Comparison of ENCODE assay signal across 1 cellular context in genomic region chr12:30180602-30181001, GRCh38.
TF ChIP-seq lines count a peak whose summit lies in the region.

No MANE protein-coding gene starts in this region.

TF ChIP-seq in GM12878, 131 proteins besides CTCF, POLR2A, EP300 and RAD21 (continued from another document):
- TF ChIP-seq ZBTB4 (CRISPR knock-in tag; IDR thresholded peaks at IDR 0.05) (no peak), NFXL1 (IDR thresholded peaks at IDR 0.05; ENCODE audit: borderline replicate concordance) (no peak), USF2 (IDR thresholded peaks at IDR 0.05; ENCODE audit: borderline replicate concordance, low read depth, low read length) (no peak), HDAC6 (IDR thresholded peaks at IDR 0.05; ENCODE audit: unreplicated experiment) (no peak), SREBF1 (IDR thresholded peaks at IDR 0.05; ENCODE audit: low read length) (no peak), RB1 (IDR thresholded peaks at IDR 0.05; ENCODE audit: borderline replicate concordance) (no peak), HCFC1 (IDR thresholded peaks at IDR 0.05; ENCODE audit: low read length) (no peak), EZH2 (IDR thresholded peaks at IDR 0.05; ENCODE audit: borderline replicate concordance, control insufficient read depth, low read depth, low read length) (no peak), SUZ12 (IDR thresholded peaks at IDR 0.05; ENCODE audit: unreplicated experiment) (no peak), BMI1 (IDR thresholded peaks at IDR 0.05; ENCODE audit: borderline replicate concordance) (no peak), HDAC2 (IDR thresholded peaks at IDR 0.05) (no peak), PBX3 (IDR thresholded peaks at IDR 0.05; ENCODE audit: insufficient replicate concordance, low read depth, low read length) (peak; percentile 36), JUNB (IDR thresholded peaks at IDR 0.05) (no peak), NR2F1 (conservative IDR thresholded peaks at IDR 0.05) (no peak), TCF7 (IDR thresholded peaks at IDR 0.05; ENCODE audit: borderline replicate concordance) (no peak), ATF7 (IDR thresholded peaks at IDR 0.05; ENCODE audit: low read depth) (peak; percentile 33; the same call in 1 of the 2 replicates), MTA2 (IDR thresholded peaks at IDR 0.05; ENCODE audit: low read depth) (no peak), CREM (IDR thresholded peaks at IDR 0.05; ENCODE audit: low read depth) (no peak)
- TF ChIP-seq, protein P1, sequence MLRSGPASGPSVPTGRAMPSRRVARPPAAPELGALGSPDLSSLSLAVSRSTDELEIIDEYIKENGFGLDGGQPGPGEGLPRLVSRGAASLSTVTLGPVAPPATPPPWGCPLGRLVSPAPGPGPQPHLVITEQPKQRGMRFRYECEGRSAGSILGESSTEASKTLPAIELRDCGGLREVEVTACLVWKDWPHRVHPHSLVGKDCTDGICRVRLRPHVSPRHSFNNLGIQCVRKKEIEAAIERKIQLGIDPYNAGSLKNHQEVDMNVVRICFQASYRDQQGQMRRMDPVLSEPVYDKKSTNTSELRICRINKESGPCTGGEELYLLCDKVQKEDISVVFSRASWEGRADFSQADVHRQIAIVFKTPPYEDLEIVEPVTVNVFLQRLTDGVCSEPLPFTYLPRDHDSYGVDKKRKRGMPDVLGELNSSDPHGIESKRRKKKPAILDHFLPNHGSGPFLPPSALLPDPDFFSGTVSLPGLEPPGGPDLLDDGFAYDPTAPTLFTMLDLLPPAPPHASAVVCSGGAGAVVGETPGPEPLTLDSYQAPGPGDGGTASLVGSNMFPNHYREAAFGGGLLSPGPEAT (IDR thresholded peaks at IDR 0.05; ENCODE audit: low read depth) = no peak
- TF ChIP-seq, protein P2, sequence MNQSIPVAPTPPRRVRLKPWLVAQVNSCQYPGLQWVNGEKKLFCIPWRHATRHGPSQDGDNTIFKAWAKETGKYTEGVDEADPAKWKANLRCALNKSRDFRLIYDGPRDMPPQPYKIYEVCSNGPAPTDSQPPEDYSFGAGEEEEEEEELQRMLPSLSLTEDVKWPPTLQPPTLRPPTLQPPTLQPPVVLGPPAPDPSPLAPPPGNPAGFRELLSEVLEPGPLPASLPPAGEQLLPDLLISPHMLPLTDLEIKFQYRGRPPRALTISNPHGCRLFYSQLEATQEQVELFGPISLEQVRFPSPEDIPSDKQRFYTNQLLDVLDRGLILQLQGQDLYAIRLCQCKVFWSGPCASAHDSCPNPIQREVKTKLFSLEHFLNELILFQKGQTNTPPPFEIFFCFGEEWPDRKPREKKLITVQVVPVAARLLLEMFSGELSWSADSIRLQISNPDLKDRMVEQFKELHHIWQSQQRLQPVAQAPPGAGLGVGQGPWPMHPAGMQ (IDR thresholded peaks at IDR 0.05; ENCODE audit: borderline replicate concordance) = no peak
- TF ChIP-seq, protein P3, sequence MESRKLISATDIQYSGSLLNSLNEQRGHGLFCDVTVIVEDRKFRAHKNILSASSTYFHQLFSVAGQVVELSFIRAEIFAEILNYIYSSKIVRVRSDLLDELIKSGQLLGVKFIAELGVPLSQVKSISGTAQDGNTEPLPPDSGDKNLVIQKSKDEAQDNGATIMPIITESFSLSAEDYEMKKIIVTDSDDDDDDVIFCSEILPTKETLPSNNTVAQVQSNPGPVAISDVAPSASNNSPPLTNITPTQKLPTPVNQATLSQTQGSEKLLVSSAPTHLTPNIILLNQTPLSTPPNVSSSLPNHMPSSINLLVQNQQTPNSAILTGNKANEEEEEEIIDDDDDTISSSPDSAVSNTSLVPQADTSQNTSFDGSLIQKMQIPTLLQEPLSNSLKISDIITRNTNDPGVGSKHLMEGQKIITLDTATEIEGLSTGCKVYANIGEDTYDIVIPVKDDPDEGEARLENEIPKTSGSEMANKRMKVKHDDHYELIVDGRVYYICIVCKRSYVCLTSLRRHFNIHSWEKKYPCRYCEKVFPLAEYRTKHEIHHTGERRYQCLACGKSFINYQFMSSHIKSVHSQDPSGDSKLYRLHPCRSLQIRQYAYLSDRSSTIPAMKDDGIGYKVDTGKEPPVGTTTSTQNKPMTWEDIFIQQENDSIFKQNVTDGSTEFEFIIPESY (IDR thresholded peaks at IDR 0.05) = no peak
